18 cellular contexts compared by ENCODE assay signal in the genomic region with DNA sequence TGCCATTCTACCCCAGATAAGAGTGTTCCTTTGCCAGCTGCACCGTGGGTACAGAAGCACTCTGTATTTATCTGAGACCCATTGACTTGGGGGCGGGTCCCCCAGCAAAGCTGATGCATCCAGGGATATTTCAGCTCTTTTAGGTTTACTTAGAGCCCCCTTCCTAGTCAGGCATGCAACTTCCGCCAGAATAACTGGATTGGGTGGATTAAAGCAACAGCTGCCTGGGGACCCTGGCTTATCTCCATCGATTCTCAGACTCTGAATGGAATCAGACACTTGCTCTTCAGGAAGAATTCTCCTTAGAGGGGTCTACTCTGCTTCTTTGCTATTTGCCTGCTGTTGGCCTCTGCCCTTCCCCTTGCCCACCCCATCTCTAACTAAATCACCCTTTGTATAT. TPM values are rescaled to one million over a fixed set of nuclear protein-coding genes. Genes with fewer than 3 reads are reported as not detected.
DNase-seq lines count a peak whose midpoint lies in the region.
"Had no signal": no experiment of that assay in that cellular context is flagged by ENCODE, and none has a peak within 500 bp of the region (broad histone marks: within the 10 kb centered on the region; RNA-seq: fewer than 3 reads in every experiment).

No MANE protein-coding gene starts in this region.

- H2BK5ac ChIP-seq in mesendoderm (ENCODE audit: low read length) = no peak overlapping the region

- H3K79me2 ChIP-seq in mesendoderm (ENCODE audit: control insufficient read depth, insufficient read depth, low read length) = no peaks in the 10 kb centered on the region

- H2BK120ac ChIP-seq in mesendoderm (ENCODE audit: low read depth, low read length) = no peak overlapping the region

- DNase-seq in NCI-H524 (lab: John Stamatoyannopoulos, UW) = peak; percentile 68
- peak; percentile 87 for DNase-seq in NCI-H82 treated with DMSO at 0.1 percent for 48 hours (lab: John Stamatoyannopoulos, UW; ENCODE audit: unreplicated experiment)
- peak; percentile 8 for DNase-seq in mesendoderm
- DNase-seq in activated CD8-positive, alpha-beta memory T cell treated with anti-CD3 and anti-CD28 coated beads, Interleukin-2, amount 50 U/mL, for 48 hours = no peak
- no peak for DNase-seq in SW480 (ENCODE audit: low spot score)
- no peak for DNase-seq in hypothalamus (lab: John Stamatoyannopoulos, UW)
- DNase-seq: 8988T; ACHN; AML-193; BE2C; CD4-positive, alpha-beta T cell; CD8-positive, alpha-beta memory T cell; DMS153; DND-41; H9 had no signal

- no peak overlapping the region for H3K4me3 ChIP-seq in mesendoderm (ENCODE audit: low read length)
- H3K4me3 ChIP-seq: A549; BLaER1 treated with 17β-estradiol and CSF1 and Interleukin-3, amounts not matched to agents 10 nM and 100 nM; GM23338 had no signal

- no peak overlapping the region for H3K4me2 ChIP-seq in mesendoderm (ENCODE audit: low read length)
- H3K4me2 ChIP-seq: A549; BLaER1 treated with 17β-estradiol and CSF1 and Interleukin-3, amounts not matched to agents 10 nM and 100 nM; GM23338 had no signal

- no peak overlapping the region for H4K8ac ChIP-seq in mesendoderm (ENCODE audit: low read depth, low read length)

- no CpG with 5 or more reads among the region's 4 CpGs for WGBS in mesendoderm (ENCODE audit: extremely low coverage, insufficient coverage, low lambda C conversion rate)

- no peak overlapping the region for H3K23ac ChIP-seq in mesendoderm (ENCODE audit: low read length)

- no peak overlapping the region for H3K4ac ChIP-seq in mesendoderm (ENCODE audit: low read depth, low read length)

- H3K9ac ChIP-seq in mesendoderm (ENCODE audit: low read length) = no peak overlapping the region
- H3K9ac ChIP-seq: BLaER1 treated with 17β-estradiol and CSF1 and Interleukin-3, amounts not matched to agents 10 nM and 100 nM had no signal

- no peak overlapping the region for H2BK15ac ChIP-seq in mesendoderm (replicated peaks; ENCODE audit: low read depth)

- no peak overlapping the region for H3K56ac ChIP-seq in mesendoderm (ENCODE audit: low read length)

- no peak overlapping the region for H4K5ac ChIP-seq in mesendoderm (ENCODE audit: low read length)

- no peaks in the 10 kb centered on the region for H3K36me3 ChIP-seq in mesendoderm (ENCODE audit: control insufficient read depth, insufficient read depth, low read length)
- H3K36me3 ChIP-seq: BE2C; BLaER1 treated with 17β-estradiol and CSF1 and Interleukin-3, amounts not matched to agents 10 nM and 100 nM had no signal

- no peaks in the 10 kb centered on the region for H3K79me1 ChIP-seq in mesendoderm (ENCODE audit: low read length)

- H3K4me1 ChIP-seq in mesendoderm (ENCODE audit: control insufficient read depth, low read depth, low read length) = no peaks in the 10 kb centered on the region
- H3K4me1 ChIP-seq: BE2C had no signal

- no peak overlapping the region for H2AK5ac ChIP-seq in mesendoderm (ENCODE audit: low read length)

- H3K27ac ChIP-seq in mesendoderm (ENCODE audit: low read depth, low read length) = no peak overlapping the region
- H3K27ac ChIP-seq: A549; BLaER1 treated with 17β-estradiol and CSF1 and Interleukin-3, amounts not matched to agents 10 nM and 100 nM had no signal

- no peaks in the 10 kb centered on the region for H3K27me3 ChIP-seq in mesendoderm (ENCODE audit: insufficient read depth, low read length, poor library complexity)
- H3K27me3 ChIP-seq: BE2C; BLaER1 treated with 17β-estradiol and CSF1 and Interleukin-3, amounts not matched to agents 10 nM and 100 nM had no signal

- no peak overlapping the region for H3K18ac ChIP-seq in mesendoderm (ENCODE audit: low read length)

RNA-seq across cellular contexts. Expression of gene RCN1, which starts 49.2 kb away (rescaled TPM):
- polyA plus RNA-seq in mesendoderm (2013, experiment 1 of 2) = 127 TPM
- polyA plus RNA-seq in mesendoderm (2013, experiment 2 of 2) = 127 TPM

Comparison
In these comparisons a context has a peak if more than half of its experiments do, and no peak if none do; other contexts are left out.
1. DNase-seq: peak in NCI-H524 (2 of 2), NCI-H82 treated with DMSO at 0.1 percent for 48 hours (single experiment) and mesendoderm (single experiment); none in activated CD8-positive, alpha-beta memory T cell treated with anti-CD3 and anti-CD28 coated beads, Interleukin-2, amount 50 U/mL, for 48 hours (single experiment), SW480 (single experiment) and hypothalamus (0 of 51).